In the genomic region with DNA sequence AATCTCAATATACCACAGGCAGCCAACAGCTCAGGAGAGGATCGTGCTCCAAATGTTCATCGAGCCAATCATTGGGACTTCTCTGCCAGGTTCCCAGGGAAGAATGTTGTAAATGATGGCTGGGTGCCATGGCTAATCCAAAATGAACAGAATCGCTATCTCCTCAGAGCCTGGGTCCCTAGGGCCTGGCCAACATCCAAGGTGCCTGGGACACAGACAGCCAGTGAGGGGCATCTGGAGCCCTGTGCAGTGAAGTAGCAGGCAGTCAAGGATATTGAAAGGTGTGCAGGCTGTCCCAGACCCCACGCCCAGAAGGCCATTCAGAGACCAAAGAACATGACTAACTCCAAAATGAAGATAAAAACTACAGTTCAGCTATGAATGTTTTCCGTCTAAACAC, we compare ENCODE assay signal across 10 cellular contexts. TPM values are rescaled to one million over a fixed set of nuclear protein-coding genes. Genes with fewer than 3 reads are reported as not detected.
DNase-seq lines count a peak whose midpoint lies in the region; TF ChIP-seq lines count a peak whose summit lies in the region.
"Had no signal": no experiment of that assay in that cellular context is flagged by ENCODE, and none has a peak within 500 bp of the region (broad histone marks: within the 10 kb centered on the region; RNA-seq: fewer than 3 reads in every experiment).

No MANE protein-coding gene starts in this region.

- peaks cover 96 to 100% (median 99%) of the 10 kb centered on the region in 3 donors for H3K4me1 Mint-ChIP-seq in CD8-positive, alpha-beta memory T cell
- peaks cover 99% of the 10 kb centered on the region for H3K4me1 Mint-ChIP-seq in chondrocyte (ENCODE audit: low read depth)

- H3K9me3 Mint-ChIP-seq in CD8-positive, alpha-beta memory T cell = no peaks in the 10 kb centered on the region
- H3K9me3 Mint-ChIP-seq in chondrocyte (ENCODE audit: low read depth) = no peaks in the 10 kb centered on the region
- H3K9me3 Mint-ChIP-seq: IgD-negative memory B cell had no signal

- H3K27me3 ChIP-seq in CD8-positive, alpha-beta memory T cell (ENCODE audit: insufficient read depth, low read length, poor library complexity, severe bottlenecking) = no peaks in the 10 kb centered on the region
- H3K27me3 ChIP-seq in Karpas-422 (ENCODE audit: low read length) (no peaks in the 10 kb centered on the region), ovary (no peaks in the 10 kb centered on the region)

- H3K36me3 Mint-ChIP-seq in CD8-positive, alpha-beta memory T cell = peaks cover 0 to 27% (median 1%) of the 10 kb centered on the region in 3 donors
- H3K36me3 Mint-ChIP-seq in chondrocyte (ENCODE audit: low read depth) = peaks cover 3% of the 10 kb centered on the region

- intact Hi-C loops in ovary (cut with DNase I) = no loop called here

- WGBS in ovary, 3 donors = 9 to 14% (median 12%) methylated on average over 5 of the region's 5 CpGs

- H2AFZ ChIP-seq in Karpas-422 (ENCODE audit: low read length) = no peak overlapping the region

- no peak for TF ChIP-seq POLR2A in ovary (IDR thresholded peaks at IDR 0.05)

- H3K27ac ChIP-seq in CD8-positive, alpha-beta memory T cell (ENCODE audit: low read depth, low read length) = no peak overlapping the region
- H3K27ac ChIP-seq in Karpas-422 (ENCODE audit: low read length) = peak overlapping the region; percentile 57; the same call in 1 of the 2 replicates
- H3K27ac ChIP-seq in ovary = no peak overlapping the region

- H3K4me3 ChIP-seq in CD8-positive, alpha-beta memory T cell (ENCODE audit: low read length) = no peak overlapping the region
- H3K4me3 ChIP-seq in Karpas-422 (ENCODE audit: low read length) (no peak overlapping the region), ovary (no peak overlapping the region)

- no peak for TF ChIP-seq EP300 in ovary (IDR thresholded peaks at IDR 0.05)

- peaks cover 98% of the 10 kb centered on the region for H3K4me1 ChIP-seq in CD8-positive, alpha-beta memory T cell (ENCODE audit: insufficient read depth, low read length)
- H3K4me1 ChIP-seq in Karpas-422 (ENCODE audit: low read length) (peaks cover 97% of the 10 kb centered on the region), ovary (ENCODE audit: insufficient read depth) (peaks cover 51% of the 10 kb centered on the region)

- DNase-seq in CD8-positive, alpha-beta memory T cell = no peak
- DNase-seq in Karpas-422 (no peak), chondrocyte (ENCODE audit: low spot score) (peak; percentile 41), ovary (peak in 3 of 5 donors; percentile 32 to 55 (median 41)), NCI-H146 treated with DMSO at 0.1 percent for 48 hours (lab: John Stamatoyannopoulos, UW; ENCODE audit: unreplicated experiment) (no peak), pons (ENCODE audit: low spot score) (no peak), NCI-H69 (lab: John Stamatoyannopoulos, UW) (no peak)
- DNase-seq: activated gamma-delta T cell treated with Interleukin-2 at 50 U/mL for 16 hours, NCI-H774 had no signal

- H3K4me2 ChIP-seq in Karpas-422 (ENCODE audit: low read depth, low read length, poor library complexity, severe bottlenecking) = peak overlapping the region; percentile 41

- peak overlapping the region in 4 of 7 donors; percentile 15 to 82 (median 23) for H3K4me3 Mint-ChIP-seq in CD8-positive, alpha-beta memory T cell
- H3K4me3 Mint-ChIP-seq in chondrocyte (ENCODE audit: unreplicated experiment) = no peak overlapping the region

- H4K20me1 ChIP-seq in Karpas-422 (ENCODE audit: insufficient read depth, low read depth, low read length) = peaks cover 90% of the 10 kb centered on the region

- H3K9me3 ChIP-seq in CD8-positive, alpha-beta memory T cell (ENCODE audit: low read length) = no peaks in the 10 kb centered on the region
- H3K9me3 ChIP-seq in Karpas-422 (ENCODE audit: low read length) (no peaks in the 10 kb centered on the region), ovary (no peaks in the 10 kb centered on the region)

- H3K9me2 ChIP-seq in Karpas-422 (replicated peaks; ENCODE audit: insufficient read depth, low read length) = no peaks in the 10 kb centered on the region

- TF ChIP-seq CTCF in chondrocyte (IDR thresholded peaks at IDR 0.05) (no peak), ovary (IDR thresholded peaks at IDR 0.05) (no peak)

- H3K9ac ChIP-seq in Karpas-422 (ENCODE audit: low read length) = peak overlapping the region; percentile 7; the same call in 1 of the 2 replicates

- H3K27me3 Mint-ChIP-seq in CD8-positive, alpha-beta memory T cell = no peaks in the 10 kb centered on the region
- no peaks in the 10 kb centered on the region for H3K27me3 Mint-ChIP-seq in chondrocyte (ENCODE audit: low read depth)
- H3K27me3 Mint-ChIP-seq: IgD-negative memory B cell had no signal

- POLR2A ChIA-PET in CD8-positive, alpha-beta memory T cell (lab: Charles Lee) = no interaction called here

- no peaks in the 10 kb centered on the region for H3K36me3 ChIP-seq in CD8-positive, alpha-beta memory T cell (ENCODE audit: insufficient read depth, low read length)
- H3K36me3 ChIP-seq in Karpas-422 (ENCODE audit: insufficient read depth, low read length) = peaks cover 18% of the 10 kb centered on the region; the same call in 1 of the 2 replicates
- no peaks in the 10 kb centered on the region for H3K36me3 ChIP-seq in ovary

- CTCF ChIA-PET in CD8-positive, alpha-beta memory T cell (lab: Charles Lee) = interaction anchor here (1.7 kb wide), 1 partner anchor 12 kb away, joined by 5 read pairs; no protein-coding TSS in a partner anchor

- peak overlapping the region in 5 of 8 donors; percentile 18 to 84 (median 62) for H3K27ac Mint-ChIP-seq in CD8-positive, alpha-beta memory T cell
- peak overlapping the region; percentile 83 for H3K27ac Mint-ChIP-seq in chondrocyte (ENCODE audit: unreplicated experiment)

- peaks cover 98% of the 10 kb centered on the region for H3K79me2 ChIP-seq in Karpas-422 (ENCODE audit: low read length)

RNA-seq across cellular contexts. Expression of a gene that starts 37.7 kb away (rescaled TPM):
- 100 to 1,000 TPM; 101 to 109 TPM for total RNA-seq in CD8-positive, alpha-beta memory T cell
- 35.3 TPM for polyA plus RNA-seq in CD8-positive, alpha-beta memory T cell
- total RNA-seq in Karpas-422 (2014; rRNA removed; shearing (Covaris generic); ENCODE audit: low replicate concordance) = 41.4 and 58.6 TPM in 2 replicates
- total RNA-seq in chondrocyte = 83.8 to 108 TPM (median 104 TPM) in 3 replicates
- 100 to 1,000 TPM in 4 of 7 donors, 10 to 100 TPM in 3; 19.6 to 127 (median 100) TPM for total RNA-seq in ovary
- polyA plus RNA-seq in ovary = 10 to 100 TPM; 30.1 to 31.0 TPM

Comparison
In these comparisons a context has a peak if more than half of its experiments do, and no peak if none do; other contexts are left out.
1. DNase-seq: peak in chondrocyte (single experiment) and ovary (3 of 5); none in CD8-positive, alpha-beta memory T cell (0 of 5), Karpas-422 (single experiment), NCI-H146 treated with DMSO at 0.1 percent for 48 hours (single experiment), pons (single experiment) and NCI-H69 (single experiment).